In the genomic region with DNA sequence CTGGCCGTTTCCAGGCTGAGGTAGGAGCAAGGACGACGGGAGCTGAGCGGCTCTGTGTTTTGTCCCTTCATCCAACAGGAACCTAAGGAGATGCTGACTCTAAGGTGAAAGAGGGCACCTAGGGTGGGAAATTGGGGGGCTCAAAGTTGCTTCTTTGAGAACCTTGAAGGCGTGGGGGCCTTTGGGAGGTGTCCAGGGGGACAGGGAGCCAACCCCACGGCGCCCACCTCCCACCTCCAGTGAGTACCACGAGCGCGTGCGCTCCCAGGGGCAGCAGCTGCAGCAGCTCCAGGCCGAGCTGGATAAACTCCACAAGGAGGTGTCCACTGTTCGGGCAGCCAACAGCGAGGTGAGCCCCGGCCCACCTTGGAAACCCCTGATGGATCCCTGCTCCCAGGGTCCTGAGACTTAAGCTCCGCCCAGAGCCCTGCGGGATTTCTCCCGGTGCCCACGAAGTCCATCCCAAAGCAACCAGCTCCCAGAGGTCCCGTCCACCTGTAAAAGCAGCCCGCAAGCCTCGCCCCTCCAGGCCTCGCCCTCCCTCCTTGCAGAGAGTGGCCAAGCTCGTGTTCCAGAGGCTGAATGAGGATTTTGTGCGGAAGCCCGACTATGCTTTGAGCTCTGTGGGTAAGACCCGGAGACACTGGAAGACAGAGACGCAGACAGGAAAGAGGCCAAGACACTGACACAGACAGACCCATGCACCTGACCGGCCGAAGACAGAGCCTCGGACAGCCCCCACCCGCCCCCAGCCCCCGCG, we compare ENCODE assay signal across 8 cellular contexts. TPM values are rescaled to one million over a fixed set of nuclear protein-coding genes. Genes with fewer than 3 reads are reported as not detected.
DNase-seq lines count a peak whose midpoint lies in the region; ATAC-seq, FAIRE-seq and TF ChIP-seq lines count a peak whose summit lies in the region.

No MANE protein-coding gene starts in this region.

- no peaks in the 10 kb centered on the region for H3K36me3 ChIP-seq in Peyer's patch
- peaks cover 6% of the 10 kb centered on the region for H3K36me3 ChIP-seq in bronchial epithelial cell (ENCODE audit: control insufficient read depth, insufficient read depth, low read length)
- H3K36me3 ChIP-seq in uterus = no peaks in the 10 kb centered on the region

- no peaks in the 10 kb centered on the region for H3K27me3 Mint-ChIP-seq in memory B cell

- no peaks in the 10 kb centered on the region for H3K9me3 Mint-ChIP-seq in memory B cell

- intact Hi-C loops in uterus (cut with DNase I; ENCODE audit: low total_unique reads) = no loop called here

- DNase-seq in NCI-H2227 (lab: John Stamatoyannopoulos, UW; ENCODE audit: unreplicated experiment) (peak; percentile 59), NCI-H2227 treated with DMSO at 0.1 percent for 48 hours (lab: John Stamatoyannopoulos, UW) (no peak), Peyer's patch (peak in 1 of 3 donors; percentile 57), bronchial epithelial cell (ENCODE audit: low read depth) (peak; percentile 29), memory B cell (ENCODE audit: low spot score in 2 of 2) (no peak), uterus (peak in 1 of 2 donors; percentile 39), GM13976 (ENCODE audit: low spot score) (no peak)

- no peak for FAIRE-seq in bronchial epithelial cell (lab: Jason Lieb, UNC)

- H3K9me3 ChIP-seq in Peyer's patch (no peaks in the 10 kb centered on the region), uterus (no peaks in the 10 kb centered on the region)

- H3K27ac ChIP-seq in Peyer's patch = peak overlapping the region in 3 of 4 donors; percentile 2 to 62 (median 14)
- H3K27ac ChIP-seq in uterus = peak overlapping the region; percentile 71 to 87

- no peaks in the 10 kb centered on the region for H3K27me3 ChIP-seq in Peyer's patch
- no peaks in the 10 kb centered on the region for H3K27me3 ChIP-seq in bronchial epithelial cell (ENCODE audit: control insufficient read depth, insufficient read depth, low read length)
- H3K27me3 ChIP-seq in uterus = no peaks in the 10 kb centered on the region

- H3K4me1 Mint-ChIP-seq in memory B cell = peaks cover 21% of the 10 kb centered on the region

- peak overlapping the region; percentile 47 to 59 (median 52) for H3K4me3 ChIP-seq in Peyer's patch
- H3K4me3 ChIP-seq in bronchial epithelial cell (ENCODE audit: low read depth, low read length) = peak overlapping the region; percentile 49
- H3K4me3 ChIP-seq in uterus = peak overlapping the region; percentile 23 to 54

- in situ Hi-C loops in GM13976 (cut with MboI; ENCODE audit: low sequenced_read_pairs, unreplicated experiment) = no loop called here

- ATAC-seq in memory B cell (ENCODE audit: low read depth) (no peak), GM19328 (IDR thresholded peaks at IDR 0.05; ENCODE audit: unreplicated experiment) (no peak)

- no peaks in the 10 kb centered on the region for H3K36me3 Mint-ChIP-seq in memory B cell

- H3K4me3 Mint-ChIP-seq in memory B cell = peak overlapping the region; percentile 93

- H3K27ac Mint-ChIP-seq in memory B cell = peak overlapping the region; percentile 80

- H3K4me1 ChIP-seq in Peyer's patch (peaks cover 0 to 33% (median 21%) of the 10 kb centered on the region in 4 donors), uterus (peaks cover 0 to 16% of the 10 kb centered on the region in 2 donors)

- no peak for TF ChIP-seq CTCF in Peyer's patch (IDR thresholded peaks at IDR 0.05)
- TF ChIP-seq CTCF in bronchial epithelial cell (IDR thresholded peaks at IDR 0.05; ENCODE audit: insufficient read depth, low read length, severe bottlenecking) = no peak
- TF ChIP-seq CTCF in uterus (IDR thresholded peaks at IDR 0.05) = no peak
- TF ChIP-seq CTCF in GM13976 (IDR thresholded peaks at IDR 0.05; ENCODE audit: borderline replicate concordance, control extremely low read depth, extremely low read depth, insufficient read depth, missing control alignments) = no peak

- TF ChIP-seq POLR2A in Peyer's patch (IDR thresholded peaks at IDR 0.05) (no peak), uterus (IDR thresholded peaks at IDR 0.05) (no peak)

RNA-seq across cellular contexts. Expression of a gene that starts 2.9 kb away (rescaled TPM):
- 10 to 100 TPM in 2 of 4 donors, not detected in 2; 10.7 to 28.1 TPM for total RNA-seq in Peyer's patch
- total RNA-seq in bronchial epithelial cell = 6.1 and 9.9 TPM in 2 replicates
- 1 to 10 TPM in 2 of 4 donors, not detected in 2; 2.1 to 8.4 TPM for total RNA-seq in uterus

RNA-seq across cellular contexts. Expression of a gene that starts 46.1 kb away (rescaled TPM):
- total RNA-seq in Peyer's patch = 100 to 1,000 TPM in 3 of 4 donors, 10 to 100 TPM in 1; 84.9 to 201 (median 127) TPM
- 76.3 and 85.5 TPM in 2 replicates for total RNA-seq in bronchial epithelial cell
- 100 to 1,000 TPM in 3 of 4 donors, 10 to 100 TPM in 1; 86.8 to 295 (median 142) TPM for total RNA-seq in uterus

RNA-seq across cellular contexts. Expression of a gene that starts 46.1 kb away (rescaled TPM):
- total RNA-seq in Peyer's patch (10 to 100 TPM; 21.1 to 38.1 (median 32.3) TPM), bronchial epithelial cell (40.0 and 51.2 TPM in 2 replicates), uterus (100 to 1,000 TPM in 1 of 4 donors, 10 to 100 TPM in 2, 1 to 10 TPM in 1; 9.5 to 105 (median 54.4) TPM)

Comparison
In these comparisons a context has a peak if more than half of its experiments do, and no peak if none do; other contexts are left out.
1. DNase-seq: peak in NCI-H2227 (single experiment) and bronchial epithelial cell (single experiment); none in NCI-H2227 treated with DMSO at 0.1 percent for 48 hours (single experiment), memory B cell (0 of 2) and GM13976 (single experiment).
2. Peak in every context shown above with its lines, with median percentiles within 50 percentile points of each other: H3K4me3 ChIP-seq.